1 cellular context compared by ENCODE assay signal in genomic region chr16:1619976-1620375, GRCh38.
TF ChIP-seq lines count a peak whose summit lies in the region.

No MANE protein-coding gene starts in this region.

TF ChIP-seq in GM12878, 131 proteins besides CTCF, POLR2A, EP300 and RAD21:
- no peak for TF ChIP-seq IRF5 (IDR thresholded peaks at IDR 0.05; ENCODE audit: borderline replicate concordance)
- no peak for TF ChIP-seq RB1 (IDR thresholded peaks at IDR 0.05; ENCODE audit: borderline replicate concordance)
- no peak for TF ChIP-seq SP1 (IDR thresholded peaks at IDR 0.05; ENCODE audit: low read depth, low read length)
- no peak for TF ChIP-seq ATF2 (IDR thresholded peaks at IDR 0.05; ENCODE audit: low read length)
